ENCODE assay signal across 25 cellular contexts in genomic region chr9:37971691-37972090, GRCh38.
DNase-seq lines count a peak whose midpoint lies in the region; ATAC-seq and TF ChIP-seq lines count a peak whose summit lies in the region.
"Had no signal": no experiment of that assay in that cellular context is flagged by ENCODE, and none has a peak within 500 bp of the region (broad histone marks: within the 10 kb centered on the region; RNA-seq: fewer than 3 reads in every experiment).

No MANE protein-coding gene starts in this region.

- no peak overlapping the region for H4K8ac ChIP-seq in mesenchymal stem cell (ENCODE audit: low read length)

- no peak overlapping the region for H3K18ac ChIP-seq in mesenchymal stem cell (ENCODE audit: low read depth in 1 of 2, low read length in 2 of 2)

- peaks cover 20% of the 10 kb centered on the region for H3K79me1 ChIP-seq in mesenchymal stem cell (replicated peaks; ENCODE audit: low read length, poor library complexity, severe bottlenecking)

- peaks cover 42% of the 10 kb centered on the region for H3K36me3 ChIP-seq in PC-3 (ENCODE audit: low read depth, low read length)
- peaks cover 0 to 2% of the 10 kb centered on the region in 2 donors for H3K36me3 ChIP-seq in body of pancreas (replicated peaks in 1 of 2; ENCODE audit: insufficient read depth in 1 of 2, low read depth in 2 of 2)
- H3K36me3 ChIP-seq in mesenchymal stem cell (ENCODE audit: control insufficient read depth in 1 of 2, insufficient read depth in 2 of 2, low read depth in 1 of 2, low read length in 2 of 2): peaks cover 21 to 61% of the 10 kb centered on the region in 2 experiments

- no TSS peak for BruUV-seq in PC-3 (replicated peaks; lab: Mats Ljungman, UMichigan)

- H2BK5ac ChIP-seq in mesenchymal stem cell (ENCODE audit: low read depth, low read length, poor library complexity, severe bottlenecking): no peak overlapping the region

- DNase-seq in GM12865 (ENCODE audit: low read depth) (peak; percentile 17), PC-3 (no peak), body of pancreas (no peak), mesenchymal stem cell (no peak), GDM1 (lab: John Stamatoyannopoulos, UW) (no peak), NCI-H524 (lab: John Stamatoyannopoulos, UW) (no peak)
- DNase-seq in activated CD4-positive, alpha-beta T cell treated with anti-CD3 and anti-CD28 coated beads for 36 hours: no peak
- DNase-seq: C1 segment of cervical spinal cord; CD8-positive, alpha-beta T cell; DMS 273 treated with DMSO at 0.1 percent for 48 hours; DMS79; GF-D8; H7; NCI-H1092; NCI-H1436; NCI-H187; NCI-H2081 treated with DMSO at 0.1 percent for 48 hours; NCI-H2171 treated with DMSO at 0.1 percent for 48 hours; NCI-H526 treated with DMSO at 0.1 percent for 48 hours; SIG-M5 had no signal

- H2AFZ ChIP-seq in PC-3 (ENCODE audit: low read length) (no peak overlapping the region), mesenchymal stem cell (ENCODE audit: low read depth, low read length) (no peak overlapping the region)
- H2AFZ ChIP-seq: GM23248 had no signal

- no peak overlapping the region for H2BK15ac ChIP-seq in mesenchymal stem cell (ENCODE audit: low read depth, poor library complexity, severe bottlenecking)

- H4K91ac ChIP-seq in mesenchymal stem cell (ENCODE audit: low read length): no peak overlapping the region

- POLR2A ChIA-PET in PC-3 (lab: Charles Lee; ENCODE audit: unreplicated experiment): no interaction called here
- POLR2A ChIA-PET in activated CD4-positive, alpha-beta T cell treated with anti-CD3 and anti-CD28 coated beads for 36 hours (lab: Charles Lee): interaction anchor here (0.6 kb wide), 1 partner anchor 17 kb away, joined by 3 read pairs; no protein-coding TSS in a partner anchor

- no peak overlapping the region for H3K23ac ChIP-seq in mesenchymal stem cell (ENCODE audit: low read length in 2 of 2)

- H3K27me3 ChIP-seq in PC-3 (ENCODE audit: low read length): no peaks in the 10 kb centered on the region
- no peaks in the 10 kb centered on the region for H3K27me3 ChIP-seq in body of pancreas
- H3K27me3 ChIP-seq in mesenchymal stem cell (ENCODE audit: control insufficient read depth in 1 of 2, insufficient read depth in 1 of 2, low read length in 2 of 2): no peaks in the 10 kb centered on the region

- H3K9ac ChIP-seq in PC-3 (ENCODE audit: low read length) (no peak overlapping the region), mesenchymal stem cell (ENCODE audit: low read length) (no peak overlapping the region)
- H3K9ac ChIP-seq: GM23248 had no signal

- H3K4me1 Mint-ChIP-seq in activated CD4-positive, alpha-beta T cell treated with anti-CD3 and anti-CD28 coated beads for 36 hours: peaks cover 6% of the 10 kb centered on the region

- no peaks in the 10 kb centered on the region for H4K20me1 ChIP-seq in PC-3 (ENCODE audit: low read length)

- ATAC-seq in PC-3: no peak
- ATAC-seq in body of pancreas: no peak
- ATAC-seq in activated CD4-positive, alpha-beta T cell treated with anti-CD3 and anti-CD28 coated beads for 36 hours: no peak
- no peak for ATAC-seq in HG02852 (IDR thresholded peaks at IDR 0.05; ENCODE audit: unreplicated experiment)
- ATAC-seq: CD8-positive, alpha-beta T cell; Panc1 had no signal

- no peak overlapping the region for H2BK120ac ChIP-seq in mesenchymal stem cell (ENCODE audit: low read depth, low read length)

- H3K14ac ChIP-seq in mesenchymal stem cell (ENCODE audit: low read length in 2 of 2): no peak overlapping the region

- 76 to 86% methylated on average over 2 of the region's 2 CpGs for WGBS in body of pancreas, 2 donors
- WGBS in mesenchymal stem cell: 88% methylated on average over 2 of the region's 2 CpGs

- no peak for TF ChIP-seq POLR2A in body of pancreas (IDR thresholded peaks at IDR 0.05)

- TF ChIP-seq CTCF in GM12865 (IDR thresholded peaks at IDR 0.05; ENCODE audit: insufficient read depth, low read depth, low read length, missing control alignments): no peak
- no peak for TF ChIP-seq CTCF in PC-3 (conservative IDR thresholded peaks at IDR 0.05; ENCODE audit: low read depth, low read length)
- no peak for TF ChIP-seq CTCF in body of pancreas (IDR thresholded peaks at IDR 0.05)

- H2BK12ac ChIP-seq in mesenchymal stem cell (ENCODE audit: low read length in 2 of 2): no peak overlapping the region

- no peaks in the 10 kb centered on the region for H3K9me3 Mint-ChIP-seq in activated CD4-positive, alpha-beta T cell treated with anti-CD3 and anti-CD28 coated beads for 36 hours (ENCODE audit: low read depth)
- H3K9me3 Mint-ChIP-seq: CD8-positive, alpha-beta T cell; T-helper 1 cell treated with Interleukin-12 subunit alpha and Interleukin-12 subunit beta and Interleukin-4 antibody, amounts not matched to agents 30 μg/mL and 1 μg/mL, for 36 hours had no signal

- H3K79me2 ChIP-seq in PC-3 (ENCODE audit: low read length): peaks cover 76% of the 10 kb centered on the region

- intact Hi-C loops in PC-3 (cut with micrococcal nuclease): no loop called here
- intact Hi-C loops in body of pancreas (cut with DNase I): no loop called here
- intact Hi-C loops in activated CD4-positive, alpha-beta T cell treated with anti-CD3 and anti-CD28 coated beads for 36 hours (cut with DNase I, micrococcal nuclease): no loop called here

- H3K4me2 ChIP-seq in PC-3 (ENCODE audit: low read length) (no peak overlapping the region), mesenchymal stem cell (ENCODE audit: low read length, poor library complexity, severe bottlenecking) (no peak overlapping the region)

- H3K4me3 ChIP-seq in GM12865 (ENCODE audit: low read depth, low read length): no peak overlapping the region
- no peak overlapping the region for H3K4me3 ChIP-seq in PC-3 (ENCODE audit: low read length)
- H3K4me3 ChIP-seq in body of pancreas: no peak overlapping the region
- no peak overlapping the region for H3K4me3 ChIP-seq in mesenchymal stem cell (ENCODE audit: insufficient read depth in 1 of 2, low read depth in 1 of 2, low read length in 2 of 2)
- H3K4me3 ChIP-seq: GM23248, SK-N-MC had no signal

- H3K4me1 ChIP-seq in PC-3 (ENCODE audit: insufficient read depth, low read length): peaks cover 86% of the 10 kb centered on the region
- peaks cover 69% of the 10 kb centered on the region for H3K4me1 ChIP-seq in body of pancreas
- peaks cover 59% of the 10 kb centered on the region for H3K4me1 ChIP-seq in mesenchymal stem cell (ENCODE audit: control insufficient read depth, insufficient read depth, low read depth, low read length)

- H3K27ac ChIP-seq in PC-3 (ENCODE audit: low read length) (peak overlapping the region; percentile 54), body of pancreas (peak overlapping the region in 3 of 4 donors; percentile 94 to 98 (median 96)), mesenchymal stem cell (ENCODE audit: low read length, poor library complexity, severe bottlenecking) (no peak overlapping the region)
- H3K27ac ChIP-seq: GM23248, SK-N-MC had no signal

- H3K9me3 ChIP-seq in PC-3 (ENCODE audit: low read length) (no peaks in the 10 kb centered on the region), body of pancreas (no peaks in the 10 kb centered on the region), mesenchymal stem cell (ENCODE audit: control insufficient read depth, low read length) (no peaks in the 10 kb centered on the region)

- peak overlapping the region; percentile 24 for H2AK5ac ChIP-seq in mesenchymal stem cell (ENCODE audit: low read length, severe bottlenecking)

- peaks cover 9% of the 10 kb centered on the region for H3F3A ChIP-seq in PC-3 (ENCODE audit: low read length, unreplicated experiment)

- no peaks in the 10 kb centered on the region for H3K9me2 ChIP-seq in PC-3 (replicated peaks; ENCODE audit: low read length)

- no peak overlapping the region for H3K4ac ChIP-seq in mesenchymal stem cell (ENCODE audit: low read depth in 1 of 2, low read length in 2 of 2)

- no peak overlapping the region for H3K4me3 Mint-ChIP-seq in activated CD4-positive, alpha-beta T cell treated with anti-CD3 and anti-CD28 coated beads for 36 hours
- H3K4me3 Mint-ChIP-seq: CD8-positive, alpha-beta T cell; T-helper 1 cell treated with Interleukin-12 subunit alpha and Interleukin-12 subunit beta and Interleukin-4 antibody, amounts not matched to agents 30 μg/mL and 1 μg/mL, for 36 hours had no signal

- CTCF ChIA-PET in PC-3 (lab: Charles Lee): no interaction called here
- CTCF ChIA-PET in activated CD4-positive, alpha-beta T cell treated with anti-CD3 and anti-CD28 coated beads for 36 hours (lab: Charles Lee): interaction anchor here (1.3 kb wide), 1 partner anchor 44 kb away, joined by 3 read pairs; no protein-coding TSS in a partner anchor

- no peaks in the 10 kb centered on the region for H3K36me3 Mint-ChIP-seq in activated CD4-positive, alpha-beta T cell treated with anti-CD3 and anti-CD28 coated beads for 36 hours (ENCODE audit: low read depth)
- H3K36me3 Mint-ChIP-seq: CD8-positive, alpha-beta T cell had no signal

- H3K27me3 Mint-ChIP-seq in activated CD4-positive, alpha-beta T cell treated with anti-CD3 and anti-CD28 coated beads for 36 hours: no peaks in the 10 kb centered on the region

- no peak overlapping the region for H3K27ac Mint-ChIP-seq in activated CD4-positive, alpha-beta T cell treated with anti-CD3 and anti-CD28 coated beads for 36 hours
- H3K27ac Mint-ChIP-seq: CD8-positive, alpha-beta T cell; T-helper 1 cell treated with Interleukin-12 subunit alpha and Interleukin-12 subunit beta and Interleukin-4 antibody, amounts not matched to agents 30 μg/mL and 1 μg/mL, for 36 hours had no signal
